Comparison of ENCODE assay signal across 1 cellular context in the genomic region with DNA sequence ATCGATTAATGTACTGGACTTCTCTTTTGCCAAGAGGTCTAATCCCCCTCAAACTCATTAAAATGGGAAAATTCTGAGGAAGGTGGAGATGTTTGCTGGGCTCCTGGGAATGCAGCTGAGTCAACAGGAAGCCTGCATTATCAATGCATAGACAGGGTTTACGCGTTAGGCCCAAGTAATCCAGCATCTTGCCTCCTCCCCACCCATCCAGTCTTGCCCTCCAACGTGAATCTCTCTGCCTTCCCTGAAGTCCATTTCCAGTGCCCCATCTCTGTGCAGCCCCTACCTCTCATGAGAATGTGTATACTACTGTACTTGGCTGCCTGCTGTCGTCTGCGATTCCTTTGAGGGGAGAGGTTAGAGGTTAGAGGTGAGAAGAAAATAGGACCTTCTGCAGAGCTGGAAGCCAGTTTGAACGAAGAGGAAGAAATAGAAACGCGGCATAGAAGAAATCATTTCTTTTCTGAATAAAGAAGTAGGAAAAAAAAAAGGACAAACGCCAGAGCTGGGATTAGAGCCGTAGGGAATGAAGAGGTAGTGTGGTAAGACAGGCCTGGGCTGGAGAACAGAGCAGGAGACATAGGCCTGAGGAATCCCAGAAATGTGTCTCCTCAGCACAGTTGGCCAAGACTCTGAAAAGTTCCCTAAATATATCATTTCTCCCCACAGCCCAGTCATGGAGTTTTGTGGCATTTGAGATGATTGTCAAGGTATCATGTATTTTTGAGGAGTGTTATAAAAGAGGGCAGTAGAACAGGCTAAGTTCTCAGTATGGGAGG.
TF ChIP-seq lines count a peak whose summit lies in the region.

No MANE protein-coding gene starts in this region.

TF ChIP-seq in SK-N-SH treated with all-trans-retinoic acid at 6 μM for 48 hours, 23 proteins besides CTCF, POLR2A, EP300 and RAD21:
- TF ChIP-seq, protein P1, sequence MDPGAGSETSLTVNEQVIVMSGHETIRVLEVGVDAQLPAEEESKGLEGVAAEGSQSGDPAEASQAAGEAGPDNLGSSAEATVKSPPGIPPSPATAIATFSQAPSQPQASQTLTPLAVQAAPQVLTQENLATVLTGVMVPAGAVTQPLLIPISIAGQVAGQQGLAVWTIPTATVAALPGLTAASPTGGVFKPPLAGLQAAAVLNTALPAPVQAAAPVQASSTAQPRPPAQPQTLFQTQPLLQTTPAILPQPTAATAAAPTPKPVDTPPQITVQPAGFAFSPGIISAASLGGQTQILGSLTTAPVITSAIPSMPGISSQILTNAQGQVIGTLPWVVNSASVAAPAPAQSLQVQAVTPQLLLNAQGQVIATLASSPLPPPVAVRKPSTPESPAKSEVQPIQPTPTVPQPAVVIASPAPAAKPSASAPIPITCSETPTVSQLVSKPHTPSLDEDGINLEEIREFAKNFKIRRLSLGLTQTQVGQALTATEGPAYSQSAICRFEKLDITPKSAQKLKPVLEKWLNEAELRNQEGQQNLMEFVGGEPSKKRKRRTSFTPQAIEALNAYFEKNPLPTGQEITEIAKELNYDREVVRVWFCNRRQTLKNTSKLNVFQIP (CRISPR knock-in tag; IDR thresholded peaks at IDR 0.05; ENCODE audit: borderline replicate concordance, low read depth) = no peak
- TF ChIP-seq, protein P2, sequence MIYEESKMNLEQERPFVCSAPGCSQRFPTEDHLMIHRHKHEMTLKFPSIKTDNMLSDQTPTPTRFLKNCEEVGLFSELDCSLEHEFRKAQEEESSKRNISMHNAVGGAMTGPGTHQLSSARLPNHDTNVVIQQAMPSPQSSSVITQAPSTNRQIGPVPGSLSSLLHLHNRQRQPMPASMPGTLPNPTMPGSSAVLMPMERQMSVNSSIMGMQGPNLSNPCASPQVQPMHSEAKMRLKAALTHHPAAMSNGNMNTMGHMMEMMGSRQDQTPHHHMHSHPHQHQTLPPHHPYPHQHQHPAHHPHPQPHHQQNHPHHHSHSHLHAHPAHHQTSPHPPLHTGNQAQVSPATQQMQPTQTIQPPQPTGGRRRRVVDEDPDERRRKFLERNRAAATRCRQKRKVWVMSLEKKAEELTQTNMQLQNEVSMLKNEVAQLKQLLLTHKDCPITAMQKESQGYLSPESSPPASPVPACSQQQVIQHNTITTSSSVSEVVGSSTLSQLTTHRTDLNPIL (CRISPR knock-in tag; IDR thresholded peaks at IDR 0.05; ENCODE audit: low read depth) = no peak
- TF ChIP-seq ZNF565 (CRISPR knock-in tag; conservative IDR thresholded peaks at IDR 0.05; ENCODE audit: low read depth) = no peak
- TF ChIP-seq ZFP3 (CRISPR knock-in tag; IDR thresholded peaks at IDR 0.05) = no peak
- TF ChIP-seq, protein P3, sequence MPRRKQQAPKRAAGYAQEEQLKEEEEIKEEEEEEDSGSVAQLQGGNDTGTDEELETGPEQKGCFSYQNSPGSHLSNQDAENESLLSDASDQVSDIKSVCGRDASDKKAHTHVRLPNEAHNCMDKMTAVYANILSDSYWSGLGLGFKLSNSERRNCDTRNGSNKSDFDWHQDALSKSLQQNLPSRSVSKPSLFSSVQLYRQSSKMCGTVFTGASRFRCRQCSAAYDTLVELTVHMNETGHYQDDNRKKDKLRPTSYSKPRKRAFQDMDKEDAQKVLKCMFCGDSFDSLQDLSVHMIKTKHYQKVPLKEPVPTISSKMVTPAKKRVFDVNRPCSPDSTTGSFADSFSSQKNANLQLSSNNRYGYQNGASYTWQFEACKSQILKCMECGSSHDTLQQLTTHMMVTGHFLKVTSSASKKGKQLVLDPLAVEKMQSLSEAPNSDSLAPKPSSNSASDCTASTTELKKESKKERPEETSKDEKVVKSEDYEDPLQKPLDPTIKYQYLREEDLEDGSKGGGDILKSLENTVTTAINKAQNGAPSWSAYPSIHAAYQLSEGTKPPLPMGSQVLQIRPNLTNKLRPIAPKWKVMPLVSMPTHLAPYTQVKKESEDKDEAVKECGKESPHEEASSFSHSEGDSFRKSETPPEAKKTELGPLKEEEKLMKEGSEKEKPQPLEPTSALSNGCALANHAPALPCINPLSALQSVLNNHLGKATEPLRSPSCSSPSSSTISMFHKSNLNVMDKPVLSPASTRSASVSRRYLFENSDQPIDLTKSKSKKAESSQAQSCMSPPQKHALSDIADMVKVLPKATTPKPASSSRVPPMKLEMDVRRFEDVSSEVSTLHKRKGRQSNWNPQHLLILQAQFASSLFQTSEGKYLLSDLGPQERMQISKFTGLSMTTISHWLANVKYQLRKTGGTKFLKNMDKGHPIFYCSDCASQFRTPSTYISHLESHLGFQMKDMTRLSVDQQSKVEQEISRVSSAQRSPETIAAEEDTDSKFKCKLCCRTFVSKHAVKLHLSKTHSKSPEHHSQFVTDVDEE (CRISPR knock-in tag; IDR thresholded peaks at IDR 0.05) = no peak
- TF ChIP-seq, protein P4, sequence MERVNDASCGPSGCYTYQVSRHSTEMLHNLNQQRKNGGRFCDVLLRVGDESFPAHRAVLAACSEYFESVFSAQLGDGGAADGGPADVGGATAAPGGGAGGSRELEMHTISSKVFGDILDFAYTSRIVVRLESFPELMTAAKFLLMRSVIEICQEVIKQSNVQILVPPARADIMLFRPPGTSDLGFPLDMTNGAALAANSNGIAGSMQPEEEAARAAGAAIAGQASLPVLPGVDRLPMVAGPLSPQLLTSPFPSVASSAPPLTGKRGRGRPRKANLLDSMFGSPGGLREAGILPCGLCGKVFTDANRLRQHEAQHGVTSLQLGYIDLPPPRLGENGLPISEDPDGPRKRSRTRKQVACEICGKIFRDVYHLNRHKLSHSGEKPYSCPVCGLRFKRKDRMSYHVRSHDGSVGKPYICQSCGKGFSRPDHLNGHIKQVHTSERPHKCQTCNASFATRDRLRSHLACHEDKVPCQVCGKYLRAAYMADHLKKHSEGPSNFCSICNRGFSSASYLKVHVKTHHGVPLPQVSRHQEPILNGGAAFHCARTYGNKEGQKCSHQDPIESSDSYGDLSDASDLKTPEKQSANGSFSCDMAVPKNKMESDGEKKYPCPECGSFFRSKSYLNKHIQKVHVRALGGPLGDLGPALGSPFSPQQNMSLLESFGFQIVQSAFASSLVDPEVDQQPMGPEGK (CRISPR knock-in tag; IDR thresholded peaks at IDR 0.05; ENCODE audit: borderline replicate concordance) = no peak
- no peak for TF ChIP-seq RARB (CRISPR knock-in tag; IDR thresholded peaks at IDR 0.05)
- TF ChIP-seq ZNF8 (CRISPR knock-in tag; IDR thresholded peaks at IDR 0.05) = no peak
- no peak for TF ChIP-seq CSDC2 (CRISPR knock-in tag; IDR thresholded peaks at IDR 0.05)
